16 cellular contexts compared by ENCODE assay signal in the genomic region with DNA sequence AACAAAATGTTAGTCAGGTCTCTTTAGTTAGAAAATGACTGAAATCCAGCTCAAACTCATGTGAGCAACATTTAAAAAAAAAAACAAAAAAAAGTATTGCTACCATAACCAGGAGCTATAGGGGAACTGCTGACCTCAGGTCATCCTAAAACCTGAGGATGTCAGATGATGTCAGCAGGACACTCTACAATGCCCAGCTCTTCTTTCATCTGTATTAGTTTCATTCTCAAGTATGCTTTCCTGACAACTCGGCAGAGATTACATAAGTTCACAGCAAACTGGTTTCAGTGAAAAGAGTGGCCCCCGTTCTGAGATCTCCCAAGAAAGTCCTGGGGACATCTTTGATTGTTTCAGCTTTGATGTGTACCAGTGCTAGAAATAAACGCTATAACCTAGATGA. TPM values are rescaled to one million over a fixed set of nuclear protein-coding genes. Genes with fewer than 3 reads are reported as not detected.
DNase-seq lines count a peak whose midpoint lies in the region; ATAC-seq and TF ChIP-seq lines count a peak whose summit lies in the region.
"Had no signal": no experiment of that assay in that cellular context is flagged by ENCODE, and none has a peak within 500 bp of the region (broad histone marks: within the 10 kb centered on the region; RNA-seq: fewer than 3 reads in every experiment).

No MANE protein-coding gene starts in this region.

- 36 to 58% (median 52%) methylated on average over 3 of the region's 3 CpGs for WGBS in spleen, 5 donors

- no peak overlapping the region for H3K9ac ChIP-seq in KMS-11

- TF ChIP-seq CTCF in KMS-11 (conservative IDR thresholded peaks at IDR 0.05; ENCODE audit: low read depth, low read length) (no peak), spleen (IDR thresholded peaks at IDR 0.05 in 8 of 11, conservative IDR thresholded peaks at IDR 0.05 in 3 of 11) (no peak)

- intact Hi-C loops in spleen (cut with DNase I; ENCODE audit: low total_unique reads) = no loop called here
- intact Hi-C loops in activated naive CD4-positive, alpha-beta T cell treated with anti-CD3 and anti-CD28 coated beads for 36 hours (cut with micrococcal nuclease) = no loop called here

- H3K9me3 ChIP-seq in spleen = no peaks in the 10 kb centered on the region

- DNase-seq in DMS53 (lab: John Stamatoyannopoulos, UW) = peak; percentile 23
- DNase-seq in DMS53 treated with DMSO at 0.1 percent for 48 hours (lab: John Stamatoyannopoulos, UW; ENCODE audit: unreplicated experiment) = no peak
- DNase-seq in dermis blood vessel endothelial cell = peak; percentile 10
- DNase-seq in spleen = no peak
- DNase-seq in erythroblast (lab: John Stamatoyannopoulos, UW) = no peak
- DNase-seq in activated naive CD4-positive, alpha-beta T cell treated with anti-CD3 and anti-CD28 coated beads for 36 hours = no peak
- DNase-seq: activated B cell treated with CpG ODN at 0.5 μM for 24 hours; caudate nucleus; head of caudate nucleus; NCI-H1092 treated with DMSO at 0.1 percent for 48 hours; NCI-H446; stimulated activated CD8-positive, alpha-beta memory T cell treated with anti-CD3 and anti-CD28 coated beads, Interleukin-4, amount 100 ng/mL, for 48 hours; T-cell had no signal

- H3K4me2 ChIP-seq in KMS-11 = peak overlapping the region; percentile 42

- H3K4me1 ChIP-seq in KMS-11 (ENCODE audit: low read depth, poor library complexity, severe bottlenecking) = peaks cover 26% of the 10 kb centered on the region
- H3K4me1 ChIP-seq in spleen = peaks cover 0 to 33% (median 17%) of the 10 kb centered on the region in 6 donors

- no peak for ATAC-seq in GM21360 (IDR thresholded peaks at IDR 0.05; ENCODE audit: unreplicated experiment)
- ATAC-seq: T-cell had no signal

- H3K27me3 ChIP-seq in KMS-11 (ENCODE audit: insufficient read depth, low read depth) (no peaks in the 10 kb centered on the region), spleen (replicated peaks in 1 of 7) (no peaks in the 10 kb centered on the region)

- H3K79me2 ChIP-seq in KMS-11 (ENCODE audit: insufficient read depth, low read depth) = peaks cover 3% of the 10 kb centered on the region; the same call in 1 of the 2 replicates

- peaks cover 3% of the 10 kb centered on the region for H3K36me3 Mint-ChIP-seq in activated naive CD4-positive, alpha-beta T cell treated with anti-CD3 and anti-CD28 coated beads for 36 hours (ENCODE audit: low read depth)
- H3K36me3 Mint-ChIP-seq: T-cell had no signal

- no peaks in the 10 kb centered on the region for H3K36me3 ChIP-seq in KMS-11 (ENCODE audit: insufficient read depth)
- H3K36me3 ChIP-seq in spleen = no peaks in the 10 kb centered on the region

- CTCF ChIA-PET in activated naive CD4-positive, alpha-beta T cell treated with anti-CD3 and anti-CD28 coated beads for 36 hours (lab: Charles Lee) = interaction anchor here (0.6 kb wide), 1 partner anchor 8 kb away, joined by 3 read pairs; no protein-coding TSS in a partner anchor

- no peaks in the 10 kb centered on the region for H3K9me3 Mint-ChIP-seq in activated naive CD4-positive, alpha-beta T cell treated with anti-CD3 and anti-CD28 coated beads for 36 hours
- H3K9me3 Mint-ChIP-seq: activated B cell treated with CpG ODN at 0.5 μM for 24 hours, T-cell had no signal

- H3K4me3 Mint-ChIP-seq in activated naive CD4-positive, alpha-beta T cell treated with anti-CD3 and anti-CD28 coated beads for 36 hours = no peak overlapping the region
- H3K4me3 Mint-ChIP-seq: activated B cell treated with CpG ODN at 0.5 μM for 24 hours, T-cell had no signal

- H3K27me3 Mint-ChIP-seq in activated naive CD4-positive, alpha-beta T cell treated with anti-CD3 and anti-CD28 coated beads for 36 hours (ENCODE audit: low read depth) = no peaks in the 10 kb centered on the region
- H3K27me3 Mint-ChIP-seq: activated B cell treated with CpG ODN at 0.5 μM for 24 hours, T-cell had no signal

- H3K27ac ChIP-seq in KMS-11 (no peak overlapping the region; the same call in 1 of the 2 replicates), spleen (peak overlapping the region in 7 of 8 donors; percentile 16 to 71 (median 48))
- H3K27ac ChIP-seq: 22Rv1 had no signal

- H3K4me1 Mint-ChIP-seq in activated naive CD4-positive, alpha-beta T cell treated with anti-CD3 and anti-CD28 coated beads for 36 hours (ENCODE audit: low read depth) = peaks cover 6% of the 10 kb centered on the region

- TF ChIP-seq POLR2A in spleen (IDR thresholded peaks at IDR 0.05) = no peak
- no peak for TF ChIP-seq POLR2A in erythroblast (IDR thresholded peaks at IDR 0.05; ENCODE audit: low read length)

- H3K4me3 ChIP-seq in KMS-11 (IDR thresholded peaks at IDR 0.05; ENCODE audit: insufficient read depth, low read depth, low read length) = no peak overlapping the region
- no peak overlapping the region for H3K4me3 ChIP-seq in spleen

- peak overlapping the region; percentile 19; the same call in 1 of the 2 replicates for H2AFZ ChIP-seq in KMS-11 (ENCODE audit: low read depth)

- no peaks in the 10 kb centered on the region for H4K20me1 ChIP-seq in KMS-11 (ENCODE audit: insufficient read depth)

- H3K27ac Mint-ChIP-seq in activated naive CD4-positive, alpha-beta T cell treated with anti-CD3 and anti-CD28 coated beads for 36 hours = no peak overlapping the region
- H3K27ac Mint-ChIP-seq: activated B cell treated with CpG ODN at 0.5 μM for 24 hours had no signal

RNA-seq across cellular contexts. Expression of gene ESCO1, which starts 4.2 kb away (rescaled TPM):
- 15.8 and 20.3 TPM in 2 replicates for total RNA-seq in dermis blood vessel endothelial cell
- total RNA-seq in spleen = 10 to 100 TPM; 18.9 to 35.0 (median 21.3) TPM
- polyA plus RNA-seq in spleen = 10 to 100 TPM; 13.5 to 15.2 (median 15.0) TPM
- 10 to 100 TPM; 14.3 to 16.7 TPM for total RNA-seq in activated naive CD4-positive, alpha-beta T cell treated with anti-CD3 and anti-CD28 coated beads for 36 hours

RNA-seq across cellular contexts. Expression of gene SNRPD1, which starts 7.4 kb away (rescaled TPM):
- 13.6 and 24.2 TPM in 2 replicates for total RNA-seq in dermis blood vessel endothelial cell
- total RNA-seq in spleen = 10 to 100 TPM in 5 of 7 donors, 1 to 10 TPM in 2; 5.6 to 52.6 (median 28.7) TPM
- 10 to 100 TPM; 19.0 to 33.1 (median 27.0) TPM for polyA plus RNA-seq in spleen
- total RNA-seq in activated naive CD4-positive, alpha-beta T cell treated with anti-CD3 and anti-CD28 coated beads for 36 hours = 100 to 1,000 TPM; 133 to 144 TPM

Comparison
In these comparisons a context has a peak if more than half of its experiments do, and no peak if none do; other contexts are left out.
1. DNase-seq: peak in DMS53 (single experiment) and dermis blood vessel endothelial cell (single experiment); none in DMS53 treated with DMSO at 0.1 percent for 48 hours (single experiment), spleen (single experiment), erythroblast (0 of 2) and activated naive CD4-positive, alpha-beta T cell treated with anti-CD3 and anti-CD28 coated beads for 36 hours (single experiment).